17 cellular contexts compared by ENCODE assay signal in the genomic region with DNA sequence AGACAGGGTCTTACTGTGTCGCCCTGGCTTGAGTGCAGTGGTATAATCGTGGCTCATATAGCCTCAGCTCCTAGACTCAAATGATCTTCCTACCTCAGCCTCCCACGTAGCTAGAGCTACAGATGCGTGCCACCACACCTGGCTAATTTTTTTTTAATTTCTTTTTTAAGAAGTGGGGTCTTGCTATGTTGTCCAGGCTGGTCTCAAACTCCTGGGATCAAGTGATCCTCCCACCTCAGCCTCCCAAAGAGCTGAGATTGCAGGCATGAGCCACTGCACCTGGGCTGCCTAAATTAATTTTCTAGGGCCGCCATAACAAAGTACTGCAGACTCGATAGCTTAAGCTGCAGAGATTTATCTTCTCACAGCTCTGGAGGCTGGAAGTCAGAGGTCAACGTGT. TPM values are rescaled to one million over a fixed set of nuclear protein-coding genes. Genes with fewer than 3 reads are reported as not detected.
DNase-seq lines count a peak whose midpoint lies in the region; ATAC-seq and TF ChIP-seq lines count a peak whose summit lies in the region.
"Had no signal": no experiment of that assay in that cellular context is flagged by ENCODE, and none has a peak within 500 bp of the region (broad histone marks: within the 10 kb centered on the region; RNA-seq: fewer than 3 reads in every experiment).

No MANE protein-coding gene starts in this region.

- peak overlapping the region; percentile 74 to 78 for H3K27ac ChIP-seq in right atrium auricular region
- peak overlapping the region in 3 of 4 donors; percentile 7 to 79 (median 64) for H3K27ac ChIP-seq in Peyer's patch
- peak overlapping the region; percentile 65 for H3K27ac ChIP-seq in epithelial cell of prostate
- peak overlapping the region; percentile 88 for H3K27ac ChIP-seq in stomach smooth muscle (ENCODE audit: low read length)

- TF ChIP-seq POLR2A in Peyer's patch (IDR thresholded peaks at IDR 0.05): no peak

- TF ChIP-seq CTCF in right atrium auricular region (IDR thresholded peaks at IDR 0.05): no peak
- no peak for TF ChIP-seq CTCF in Peyer's patch (IDR thresholded peaks at IDR 0.05)

- H3K27me3 ChIP-seq in right atrium auricular region: no peaks in the 10 kb centered on the region
- no peaks in the 10 kb centered on the region for H3K27me3 ChIP-seq in Peyer's patch
- H3K27me3 ChIP-seq in stomach smooth muscle (ENCODE audit: control insufficient read depth in 1 of 2, insufficient read depth in 2 of 2, low read length in 2 of 2): no peaks in the 10 kb centered on the region

- H3K4me3 ChIP-seq in right atrium auricular region (no peak overlapping the region), Peyer's patch (no peak overlapping the region), stomach smooth muscle (ENCODE audit: low read length in 2 of 2) (no peak overlapping the region)

- no peak overlapping the region for H3K9ac ChIP-seq in stomach smooth muscle (ENCODE audit: low read length in 2 of 2)

- no peak for ATAC-seq in Right ventricle myocardium superior (ENCODE audit: poor library complexity)
- ATAC-seq in GM18511 (IDR thresholded peaks at IDR 0.05; ENCODE audit: unreplicated experiment): no peak

- DNase-seq in right atrium auricular region (ENCODE audit: low spot score) (no peak), Right ventricle myocardium superior (no peak), Peyer's patch (no peak), epithelial cell of prostate (ENCODE audit: low read depth, low spot score) (no peak), D341Med (ENCODE audit: low spot score) (no peak), activated T-cell treated with anti-CD3 and anti-CD28 coated beads for 4 hours (no peak)
- DNase-seq: C1 segment of cervical spinal cord, EL, IMR-90, NCI-H1105 treated with DMSO at 0.1 percent for 48 hours, NCI-H226, NCI-H524 treated with DMSO at 0.1 percent for 48 hours, SHP77 had no signal

- H3K4me1 ChIP-seq in right atrium auricular region (peaks cover 0 to 19% of the 10 kb centered on the region in 2 donors), Peyer's patch (peaks cover 0 to 44% (median 2%) of the 10 kb centered on the region in 4 donors), stomach smooth muscle (ENCODE audit: control insufficient read depth, insufficient read depth, low read length) (peaks cover 31% of the 10 kb centered on the region)

- no peaks in the 10 kb centered on the region for H3K9me3 ChIP-seq in right atrium auricular region
- no peaks in the 10 kb centered on the region for H3K9me3 ChIP-seq in Peyer's patch
- no peaks in the 10 kb centered on the region for H3K9me3 ChIP-seq in stomach smooth muscle (ENCODE audit: control insufficient read depth in 2 of 2, low read length in 2 of 2)

- intact Hi-C loops in Right ventricle myocardium superior (cut with DNase I): no loop called here

- peaks cover 21% of the 10 kb centered on the region for H3K36me3 ChIP-seq in right atrium auricular region
- peaks cover 0 to 24% (median 0%) of the 10 kb centered on the region in 3 donors for H3K36me3 ChIP-seq in Peyer's patch
- H3K36me3 ChIP-seq in stomach smooth muscle (ENCODE audit: control insufficient read depth in 2 of 2, insufficient read depth in 2 of 2, low read length in 2 of 2): peaks cover 18 to 22% of the 10 kb centered on the region in 2 donors

RNA-seq across cellular contexts. Expression of a gene that starts 9.1 kb away (rescaled TPM):
- total RNA-seq in right atrium auricular region (10 to 100 TPM; 63.6 to 72.1 TPM), Right ventricle myocardium superior (23.2 TPM), Peyer's patch (100 to 1,000 TPM; 113 to 313 (median 294) TPM)

RNA-seq across cellular contexts. Expression of a gene that starts 17.7 kb away (rescaled TPM):
- total RNA-seq in right atrium auricular region (10 to 100 TPM in 1 of 2 donors, 1 to 10 TPM in 1; 2.7 to 18.7 TPM), Right ventricle myocardium superior (not detected), Peyer's patch (100 to 1,000 TPM in 3 of 4 donors, 10 to 100 TPM in 1; 93.3 to 275 (median 143) TPM)
- total RNA-seq: A673, IMR-90 had no signal

RNA-seq across cellular contexts. Expression of a gene that starts 51.2 kb away (rescaled TPM):
- total RNA-seq in right atrium auricular region (100 to 1,000 TPM in 1 of 2 donors, 10 to 100 TPM in 1; 62.9 to 176 TPM), Right ventricle myocardium superior (47.9 TPM), Peyer's patch (100 to 1,000 TPM in 3 of 4 donors, 10 to 100 TPM in 1; 90.8 to 547 (median 393) TPM)

RNA-seq across cellular contexts. Expression of a gene that starts 51.6 kb away (rescaled TPM):
- 1 to 10 TPM in 1 of 2 donors, not detected in 1; 1.1 TPM for total RNA-seq in right atrium auricular region
- 0.30 TPM for total RNA-seq in Right ventricle myocardium superior
- total RNA-seq in Peyer's patch: 10 to 100 TPM in 1 of 4 donors, 1 to 10 TPM in 3; 1.0 to 20.6 (median 2.3) TPM
- total RNA-seq: A673, H4, IMR-90 had no signal

RNA-seq across cellular contexts. Expression of a gene that starts 58.7 kb away (rescaled TPM):
- total RNA-seq in right atrium auricular region: 10 to 100 TPM; 14.5 to 16.9 TPM
- 11.1 TPM for total RNA-seq in Right ventricle myocardium superior
- total RNA-seq in Peyer's patch: 100 to 1,000 TPM in 2 of 4 donors, 10 to 100 TPM in 2; 44.6 to 124 (median 95.5) TPM

Comparison
In these comparisons a context has a peak if more than half of its experiments do, and no peak if none do; other contexts are left out.
1. RNA of a gene that starts 17.7 kb away (total RNA-seq): 93.3 to 275 TPM in Peyer's patch; 2.7 to 18.7 TPM in right atrium auricular region and not detected in Right ventricle myocardium superior (single experiment); every median in the first group is over 4 times any median in the second.
2. Peak in every context shown above with its lines, with median percentiles within 50 percentile points of each other: H3K27ac ChIP-seq.